Comparison of ENCODE assay signal across 25 cellular contexts in genomic region chr11:70666336-70666735, GRCh38.
"Had no signal": no experiment of that assay in that cellular context is flagged by ENCODE, and none has a peak within 500 bp of the region (broad histone marks: within the 10 kb centered on the region; RNA-seq: fewer than 3 reads in every experiment).

No MANE protein-coding gene starts in this region.

- H3K36me3 ChIP-seq: adrenal gland, MG63, WERI-Rb-1 had no signal

- DNase-seq: activated CD4-positive, alpha-beta T cell treated with anti-CD3 and anti-CD28 coated beads for 48 hours; activated CD4-positive, alpha-beta T cell treated with anti-CD3 and anti-CD28 coated beads, Interleukin-2, amount 50 U/mL, for 4 hours; activated CD4-positive, CD25-positive, alpha-beta regulatory T cell treated with anti-CD3 and anti-CD28 coated beads, Interleukin-2, amount 50 U/mL, for 72 hours; activated CD8-positive, alpha-beta memory T cell treated with anti-CD3 and anti-CD28 coated beads, Interleukin-2, amount 50 U/mL, for 48 hours; activated CD8-positive, alpha-beta T cell treated with anti-CD3 and anti-CD28 coated beads, Interleukin-2, amount 10 ng/mL, durations not matched to agents 7 days and 5 days; activated naive CD4-positive, alpha-beta T cell treated with anti-CD3 and anti-CD28 coated beads, Interleukin-2, amount 50 U/mL, for 16 hours; activated naive CD8-positive, alpha-beta T cell treated with anti-CD3 and anti-CD28 coated beads, Interleukin-2, amount 10 ng/mL, durations not matched to agents 7 days and 5 days; activated T-cell treated with anti-CD3 and anti-CD28 coated beads, Interleukin-2, amount 50 U/mL, for 1 hour; adrenal gland; anterior cingulate cortex; central memory CD4-positive, alpha-beta T cell; MG63; NCI-H1105 treated with DMSO at 0.1 percent for 48 hours; NCI-H1436 treated with DMSO at 0.1 percent for 48 hours; NCI-H187; NCI-H2081 treated with DMSO at 0.1 percent for 48 hours; NCI-H446; NCI-H524; PC-3; SIG-M5; T-cell; T-helper 2 cell; T1000; WERI-Rb-1 had no signal

- H3K4me3 ChIP-seq: adrenal gland, MG63, SK-N-MC had no signal

- H3K9me3 ChIP-seq: adrenal gland, MG63 had no signal

- ATAC-seq: activated CD8-positive, alpha-beta T cell treated with anti-CD3 and anti-CD28 coated beads, Interleukin-2, amount 10 ng/mL, durations not matched to agents 7 days and 5 days; PC-3; T-cell had no signal

- H3K27ac ChIP-seq: adrenal gland, SK-N-MC, WERI-Rb-1 had no signal
